ENCODE assay signal across 20 cellular contexts in genomic region chr11:94649254-94649653, GRCh38.
"Had no signal": no experiment of that assay in that cellular context is flagged by ENCODE, and none has a peak within 500 bp of the region (broad histone marks: within the 10 kb centered on the region; RNA-seq: fewer than 3 reads in every experiment).

No MANE protein-coding gene starts in this region.

- H3K4me3 Mint-ChIP-seq: activated naive CD4-positive, alpha-beta T cell treated with anti-CD3 and anti-CD28 coated beads, Interleukin-2, amount 50 U/mL, for 24 hours; activated T-cell treated with anti-CD3 and anti-CD28 coated beads, Interleukin-2, amount 50 U/mL, for 72 hours; central memory CD8-positive, alpha-beta T cell; naive B cell; neural crest cell; stimulated activated naive B cell treated with anti-CD40 and anti-IgM and Interleukin-4, amounts not matched to agents 10 μg/mL and 1 μg/mL and 100 μg/mL, for 72 hours had no signal

- H3K4me1 Mint-ChIP-seq: activated naive CD4-positive, alpha-beta T cell treated with anti-CD3 and anti-CD28 coated beads, Interleukin-2, amount 50 U/mL, for 24 hours; central memory CD8-positive, alpha-beta T cell; naive B cell; neural crest cell; stimulated activated naive B cell treated with anti-CD40 and anti-IgM and Interleukin-4, amounts not matched to agents 10 μg/mL and 1 μg/mL and 100 μg/mL, for 72 hours had no signal

- DNase-seq: activated CD4-positive, alpha-beta T cell treated with anti-CD3 and anti-CD28 coated beads, Interleukin-2, amount 50 U/mL, for 4 hours; activated gamma-delta T cell; activated T-cell treated with anti-CD3 and anti-CD28 coated beads, Interleukin-2, amount 50 U/mL, for 72 hours; effector CD4-positive, alpha-beta T cell; esophagus squamous epithelium; mucosa of descending colon; naive B cell; stimulated activated naive B cell treated with anti-CD40 and anti-IgM and Interleukin-4, amounts not matched to agents 10 μg/mL and 1 μg/mL and 100 μg/mL, for 72 hours; T1000; upper lobe of right lung; WERI-Rb-1 had no signal

- H3K27ac ChIP-seq: ascending aorta, coronary artery, esophagus squamous epithelium, thoracic aorta, upper lobe of right lung, WERI-Rb-1 had no signal

- H3K4me3 ChIP-seq: ascending aorta, coronary artery, esophagus squamous epithelium, lung, mucosa of descending colon, thoracic aorta, upper lobe of right lung had no signal

- H3K9me3 Mint-ChIP-seq: activated naive CD4-positive, alpha-beta T cell treated with anti-CD3 and anti-CD28 coated beads, Interleukin-2, amount 50 U/mL, for 24 hours; activated T-cell treated with anti-CD3 and anti-CD28 coated beads, Interleukin-2, amount 50 U/mL, for 72 hours; central memory CD8-positive, alpha-beta T cell; neural crest cell; stimulated activated naive B cell treated with anti-CD40 and anti-IgM and Interleukin-4, amounts not matched to agents 10 μg/mL and 1 μg/mL and 100 μg/mL, for 72 hours had no signal

- H3K27me3 ChIP-seq: ascending aorta, esophagus squamous epithelium, upper lobe of right lung had no signal

- H3K27ac Mint-ChIP-seq: activated naive CD4-positive, alpha-beta T cell treated with anti-CD3 and anti-CD28 coated beads, Interleukin-2, amount 50 U/mL, for 24 hours; activated T-cell treated with anti-CD3 and anti-CD28 coated beads, Interleukin-2, amount 50 U/mL, for 72 hours; naive B cell; progenitor cell of endocrine pancreas; stimulated activated naive B cell treated with anti-CD40 and anti-IgM and Interleukin-4, amounts not matched to agents 10 μg/mL and 1 μg/mL and 100 μg/mL, for 72 hours had no signal

- FAIRE-seq: islet of Langerhans had no signal

- H3K36me3 ChIP-seq: ascending aorta, esophagus squamous epithelium, thoracic aorta, upper lobe of right lung, WERI-Rb-1 had no signal

- ATAC-seq: activated T-cell treated with anti-CD3 and anti-CD28 coated beads, Interleukin-2, amount 50 U/mL, for 72 hours; mucosa of descending colon; stimulated activated naive B cell treated with anti-CD40 and anti-IgM and Interleukin-4, amounts not matched to agents 10 μg/mL and 1 μg/mL and 100 μg/mL, for 72 hours; upper lobe of right lung had no signal

- H3K9me3 ChIP-seq: ascending aorta, esophagus squamous epithelium, mucosa of descending colon, thoracic aorta, upper lobe of right lung had no signal

- H3K4me1 ChIP-seq: ascending aorta had no signal

- H3K36me3 Mint-ChIP-seq: activated naive CD4-positive, alpha-beta T cell treated with anti-CD3 and anti-CD28 coated beads, Interleukin-2, amount 50 U/mL, for 24 hours; naive B cell; stimulated activated naive B cell treated with anti-CD40 and anti-IgM and Interleukin-4, amounts not matched to agents 10 μg/mL and 1 μg/mL and 100 μg/mL, for 72 hours had no signal
